In genomic region chr4:22515145-22515887, GRCh38 we compare ENCODE assay signal across 1 cellular context.
TF ChIP-seq lines count a peak whose summit lies in the region.

No MANE protein-coding gene starts in this region.

TF ChIP-seq in HepG2, 621 proteins besides CTCF, POLR2A, EP300 and RAD21 (continued from another document and continues in another):
- TF ChIP-seq ZNF225 (CRISPR knock-in tag; IDR thresholded peaks at IDR 0.05) (no peak), CENPX (CRISPR knock-in tag; IDR thresholded peaks at IDR 0.05) (no peak), IKZF5 (CRISPR knock-in tag; IDR thresholded peaks at IDR 0.05) (peak; percentile 35; the same call in 1 of the 2 replicates), ZC3H13 (CRISPR knock-in tag; IDR thresholded peaks at IDR 0.05) (no peak), CBX5 (CRISPR knock-in tag; IDR thresholded peaks at IDR 0.05; ENCODE audit: borderline replicate concordance) (peak; percentile 34; the same call in 1 of the 2 replicates), ZSCAN30 (CRISPR knock-in tag; IDR thresholded peaks at IDR 0.05) (no peak), ZNF639 (CRISPR knock-in tag; conservative IDR thresholded peaks at IDR 0.05) (no peak; the same call in 1 of the 2 replicates), HIVEP1 (CRISPR knock-in tag; IDR thresholded peaks at IDR 0.05) (0 out of 2 replicates have a peak, but pooled peaks have one; percentile 54), ZNF576 (CRISPR knock-in tag; IDR thresholded peaks at IDR 0.05) (no peak), ZNF7 (CRISPR knock-in tag; IDR thresholded peaks at IDR 0.05) (no peak), MNT (IDR thresholded peaks at IDR 0.05) (peak; percentile 70), ZNF556 (CRISPR knock-in tag; IDR thresholded peaks at IDR 0.05; ENCODE audit: borderline replicate concordance) (no peak), DPF2 (CRISPR knock-in tag; IDR thresholded peaks at IDR 0.05; ENCODE audit: borderline replicate concordance, low read depth) (no peak), ZSCAN22 (CRISPR knock-in tag; IDR thresholded peaks at IDR 0.05) (no peak), BCL6 (CRISPR knock-in tag; IDR thresholded peaks at IDR 0.05) (peak; percentile 52), MLX (CRISPR knock-in tag; IDR thresholded peaks at IDR 0.05) (peak; percentile 56; the same call in 1 of the 2 replicates), ZMYM4 (CRISPR knock-in tag; IDR thresholded peaks at IDR 0.05) (peak; percentile 78), CHD2 (IDR thresholded peaks at IDR 0.05; ENCODE audit: low read depth, low read length) (no peak), THYN1 (CRISPR knock-in tag; IDR thresholded peaks at IDR 0.05; ENCODE audit: borderline replicate concordance, low read depth) (no peak), ATRX (CRISPR knock-in tag; IDR thresholded peaks at IDR 0.05; ENCODE audit: borderline replicate concordance) (no peak), ATF6 (CRISPR knock-in tag; conservative IDR thresholded peaks at IDR 0.05) (no peak), ZNF580 (CRISPR knock-in tag; IDR thresholded peaks at IDR 0.05; ENCODE audit: borderline replicate concordance, low read depth) (0 out of 2 replicates have a peak, but pooled peaks have one; percentile 62), ZNF30 (CRISPR knock-in tag; IDR thresholded peaks at IDR 0.05) (no peak), ZFP36L2 (CRISPR knock-in tag; IDR thresholded peaks at IDR 0.05) (no peak), ZFY (CRISPR knock-in tag; IDR thresholded peaks at IDR 0.05) (peak; percentile 55), RCOR2 (CRISPR knock-in tag; IDR thresholded peaks at IDR 0.05) (0 out of 2 replicates have a peak, but pooled peaks have one; percentile 20), MEF2D (CRISPR knock-in tag; IDR thresholded peaks at IDR 0.05) (peak; percentile 30; the same call in 1 of the 2 replicates), POLR2AphosphoS2 (IDR thresholded peaks at IDR 0.05; ENCODE audit: low read depth, low read length) (no peak), ATF1 (CRISPR knock-in tag; IDR thresholded peaks at IDR 0.05) (no peak), ZNF83 (CRISPR knock-in tag; IDR thresholded peaks at IDR 0.05; ENCODE audit: borderline replicate concordance) (no peak), PHF21A (CRISPR knock-in tag; IDR thresholded peaks at IDR 0.05) (peak; percentile 61; the same call in 1 of the 2 replicates), ZSCAN12 (CRISPR knock-in tag; IDR thresholded peaks at IDR 0.05) (0 out of 2 replicates have a peak, but pooled peaks have one; percentile 41), ZSCAN9 (CRISPR knock-in tag; IDR thresholded peaks at IDR 0.05; ENCODE audit: borderline replicate concordance) (peak; percentile 63; the same call in 1 of the 2 replicates), STAG1 (CRISPR knock-in tag; IDR thresholded peaks at IDR 0.05) (peak; percentile 19; the same call in 1 of the 2 replicates)
- TF ChIP-seq, protein P1, sequence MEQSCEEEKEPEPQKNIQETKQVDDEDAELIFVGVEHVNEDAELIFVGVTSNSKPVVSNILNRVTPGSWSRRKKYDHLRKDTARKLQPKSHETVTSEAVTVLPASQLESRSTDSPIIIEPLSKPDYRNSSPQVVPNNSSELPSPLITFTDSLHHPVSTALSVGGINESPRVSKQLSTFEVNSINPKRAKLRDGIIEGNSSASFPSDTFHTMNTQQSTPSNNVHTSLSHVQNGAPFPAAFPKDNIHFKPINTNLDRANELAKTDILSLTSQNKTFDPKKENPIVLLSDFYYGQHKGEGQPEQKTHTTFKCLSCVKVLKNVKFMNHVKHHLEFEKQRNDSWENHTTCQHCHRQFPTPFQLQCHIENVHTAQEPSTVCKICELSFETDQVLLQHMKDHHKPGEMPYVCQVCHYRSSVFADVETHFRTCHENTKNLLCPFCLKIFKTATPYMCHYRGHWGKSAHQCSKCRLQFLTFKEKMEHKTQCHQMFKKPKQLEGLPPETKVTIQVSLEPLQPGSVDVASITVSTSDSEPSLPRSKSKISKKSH (CRISPR knock-in tag; IDR thresholded peaks at IDR 0.05; ENCODE audit: borderline replicate concordance) = 0 out of 2 replicates have a peak, but pooled peaks have one; percentile 57
- TF ChIP-seq, protein P2, sequence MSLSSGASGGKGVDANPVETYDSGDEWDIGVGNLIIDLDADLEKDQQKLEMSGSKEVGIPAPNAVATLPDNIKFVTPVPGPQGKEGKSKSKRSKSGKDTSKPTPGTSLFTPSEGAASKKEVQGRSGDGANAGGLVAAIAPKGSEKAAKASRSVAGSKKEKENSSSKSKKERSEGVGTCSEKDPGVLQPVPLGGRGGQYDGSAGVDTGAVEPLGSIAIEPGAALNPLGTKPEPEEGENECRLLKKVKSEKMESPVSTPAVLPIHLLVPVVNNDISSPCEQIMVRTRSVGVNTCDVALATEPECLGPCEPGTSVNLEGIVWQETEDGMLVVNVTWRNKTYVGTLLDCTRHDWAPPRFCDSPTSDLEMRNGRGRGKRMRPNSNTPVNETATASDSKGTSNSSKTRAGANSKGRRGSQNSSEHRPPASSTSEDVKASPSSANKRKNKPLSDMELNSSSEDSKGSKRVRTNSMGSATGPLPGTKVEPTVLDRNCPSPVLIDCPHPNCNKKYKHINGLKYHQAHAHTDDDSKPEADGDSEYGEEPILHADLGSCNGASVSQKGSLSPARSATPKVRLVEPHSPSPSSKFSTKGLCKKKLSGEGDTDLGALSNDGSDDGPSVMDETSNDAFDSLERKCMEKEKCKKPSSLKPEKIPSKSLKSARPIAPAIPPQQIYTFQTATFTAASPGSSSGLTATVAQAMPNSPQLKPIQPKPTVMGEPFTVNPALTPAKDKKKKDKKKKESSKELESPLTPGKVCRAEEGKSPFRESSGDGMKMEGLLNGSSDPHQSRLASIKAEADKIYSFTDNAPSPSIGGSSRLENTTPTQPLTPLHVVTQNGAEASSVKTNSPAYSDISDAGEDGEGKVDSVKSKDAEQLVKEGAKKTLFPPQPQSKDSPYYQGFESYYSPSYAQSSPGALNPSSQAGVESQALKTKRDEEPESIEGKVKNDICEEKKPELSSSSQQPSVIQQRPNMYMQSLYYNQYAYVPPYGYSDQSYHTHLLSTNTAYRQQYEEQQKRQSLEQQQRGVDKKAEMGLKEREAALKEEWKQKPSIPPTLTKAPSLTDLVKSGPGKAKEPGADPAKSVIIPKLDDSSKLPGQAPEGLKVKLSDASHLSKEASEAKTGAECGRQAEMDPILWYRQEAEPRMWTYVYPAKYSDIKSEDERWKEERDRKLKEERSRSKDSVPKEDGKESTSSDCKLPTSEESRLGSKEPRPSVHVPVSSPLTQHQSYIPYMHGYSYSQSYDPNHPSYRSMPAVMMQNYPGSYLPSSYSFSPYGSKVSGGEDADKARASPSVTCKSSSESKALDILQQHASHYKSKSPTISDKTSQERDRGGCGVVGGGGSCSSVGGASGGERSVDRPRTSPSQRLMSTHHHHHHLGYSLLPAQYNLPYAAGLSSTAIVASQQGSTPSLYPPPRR (CRISPR knock-in tag; IDR thresholded peaks at IDR 0.05; ENCODE audit: borderline replicate concordance) = peak; percentile 75; the same call in 1 of the 2 replicates
- TF ChIP-seq, protein P3, sequence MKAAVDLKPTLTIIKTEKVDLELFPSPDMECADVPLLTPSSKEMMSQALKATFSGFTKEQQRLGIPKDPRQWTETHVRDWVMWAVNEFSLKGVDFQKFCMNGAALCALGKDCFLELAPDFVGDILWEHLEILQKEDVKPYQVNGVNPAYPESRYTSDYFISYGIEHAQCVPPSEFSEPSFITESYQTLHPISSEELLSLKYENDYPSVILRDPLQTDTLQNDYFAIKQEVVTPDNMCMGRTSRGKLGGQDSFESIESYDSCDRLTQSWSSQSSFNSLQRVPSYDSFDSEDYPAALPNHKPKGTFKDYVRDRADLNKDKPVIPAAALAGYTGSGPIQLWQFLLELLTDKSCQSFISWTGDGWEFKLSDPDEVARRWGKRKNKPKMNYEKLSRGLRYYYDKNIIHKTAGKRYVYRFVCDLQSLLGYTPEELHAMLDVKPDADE (CRISPR knock-in tag; IDR thresholded peaks at IDR 0.05) = 0 out of 2 replicates have a peak, but pooled peaks have one; percentile 43
- TF ChIP-seq, protein P4, sequence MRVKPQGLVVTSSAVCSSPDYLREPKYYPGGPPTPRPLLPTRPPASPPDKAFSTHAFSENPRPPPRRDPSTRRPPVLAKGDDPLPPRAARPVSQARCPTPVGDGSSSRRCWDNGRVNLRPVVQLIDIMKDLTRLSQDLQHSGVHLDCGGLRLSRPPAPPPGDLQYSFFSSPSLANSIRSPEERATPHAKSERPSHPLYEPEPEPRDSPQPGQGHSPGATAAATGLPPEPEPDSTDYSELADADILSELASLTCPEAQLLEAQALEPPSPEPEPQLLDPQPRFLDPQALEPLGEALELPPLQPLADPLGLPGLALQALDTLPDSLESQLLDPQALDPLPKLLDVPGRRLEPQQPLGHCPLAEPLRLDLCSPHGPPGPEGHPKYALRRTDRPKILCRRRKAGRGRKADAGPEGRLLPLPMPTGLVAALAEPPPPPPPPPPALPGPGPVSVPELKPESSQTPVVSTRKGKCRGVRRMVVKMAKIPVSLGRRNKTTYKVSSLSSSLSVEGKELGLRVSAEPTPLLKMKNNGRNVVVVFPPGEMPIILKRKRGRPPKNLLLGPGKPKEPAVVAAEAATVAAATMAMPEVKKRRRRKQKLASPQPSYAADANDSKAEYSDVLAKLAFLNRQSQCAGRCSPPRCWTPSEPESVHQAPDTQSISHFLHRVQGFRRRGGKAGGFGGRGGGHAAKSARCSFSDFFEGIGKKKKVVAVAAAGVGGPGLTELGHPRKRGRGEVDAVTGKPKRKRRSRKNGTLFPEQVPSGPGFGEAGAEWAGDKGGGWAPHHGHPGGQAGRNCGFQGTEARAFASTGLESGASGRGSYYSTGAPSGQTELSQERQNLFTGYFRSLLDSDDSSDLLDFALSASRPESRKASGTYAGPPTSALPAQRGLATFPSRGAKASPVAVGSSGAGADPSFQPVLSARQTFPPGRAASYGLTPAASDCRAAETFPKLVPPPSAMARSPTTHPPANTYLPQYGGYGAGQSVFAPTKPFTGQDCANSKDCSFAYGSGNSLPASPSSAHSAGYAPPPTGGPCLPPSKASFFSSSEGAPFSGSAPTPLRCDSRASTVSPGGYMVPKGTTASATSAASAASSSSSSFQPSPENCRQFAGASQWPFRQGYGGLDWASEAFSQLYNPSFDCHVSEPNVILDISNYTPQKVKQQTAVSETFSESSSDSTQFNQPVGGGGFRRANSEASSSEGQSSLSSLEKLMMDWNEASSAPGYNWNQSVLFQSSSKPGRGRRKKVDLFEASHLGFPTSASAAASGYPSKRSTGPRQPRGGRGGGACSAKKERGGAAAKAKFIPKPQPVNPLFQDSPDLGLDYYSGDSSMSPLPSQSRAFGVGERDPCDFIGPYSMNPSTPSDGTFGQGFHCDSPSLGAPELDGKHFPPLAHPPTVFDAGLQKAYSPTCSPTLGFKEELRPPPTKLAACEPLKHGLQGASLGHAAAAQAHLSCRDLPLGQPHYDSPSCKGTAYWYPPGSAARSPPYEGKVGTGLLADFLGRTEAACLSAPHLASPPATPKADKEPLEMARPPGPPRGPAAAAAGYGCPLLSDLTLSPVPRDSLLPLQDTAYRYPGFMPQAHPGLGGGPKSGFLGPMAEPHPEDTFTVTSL (CRISPR knock-in tag; IDR thresholded peaks at IDR 0.05; ENCODE audit: borderline replicate concordance) = peak; percentile 22; the same call in 1 of the 2 replicates
